In the genomic region with DNA sequence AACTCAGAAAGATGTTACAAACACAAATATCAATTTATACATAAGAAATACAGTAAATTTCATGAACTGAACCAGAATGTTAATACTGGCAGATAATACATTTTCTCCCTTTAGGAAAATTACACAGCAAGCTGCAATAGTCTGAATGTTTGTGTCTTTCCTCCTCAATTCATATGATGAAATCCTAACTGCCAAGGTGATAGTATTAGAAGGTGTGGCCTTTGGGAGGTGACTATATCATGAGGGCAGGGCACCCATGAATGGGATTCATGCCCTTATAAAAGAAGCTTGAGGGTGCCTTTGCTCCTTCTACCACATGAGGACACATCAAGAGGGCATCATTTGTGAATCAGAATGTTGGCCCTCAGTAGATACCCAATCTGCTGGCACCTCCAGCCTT, we compare ENCODE assay signal across 1 cellular context.
TF ChIP-seq lines count a peak whose summit lies in the region.

No MANE protein-coding gene starts in this region.

TF ChIP-seq in GM23338, 12 proteins besides CTCF, POLR2A, EP300 and RAD21 (continued from another document):
- TF ChIP-seq, protein P1, sequence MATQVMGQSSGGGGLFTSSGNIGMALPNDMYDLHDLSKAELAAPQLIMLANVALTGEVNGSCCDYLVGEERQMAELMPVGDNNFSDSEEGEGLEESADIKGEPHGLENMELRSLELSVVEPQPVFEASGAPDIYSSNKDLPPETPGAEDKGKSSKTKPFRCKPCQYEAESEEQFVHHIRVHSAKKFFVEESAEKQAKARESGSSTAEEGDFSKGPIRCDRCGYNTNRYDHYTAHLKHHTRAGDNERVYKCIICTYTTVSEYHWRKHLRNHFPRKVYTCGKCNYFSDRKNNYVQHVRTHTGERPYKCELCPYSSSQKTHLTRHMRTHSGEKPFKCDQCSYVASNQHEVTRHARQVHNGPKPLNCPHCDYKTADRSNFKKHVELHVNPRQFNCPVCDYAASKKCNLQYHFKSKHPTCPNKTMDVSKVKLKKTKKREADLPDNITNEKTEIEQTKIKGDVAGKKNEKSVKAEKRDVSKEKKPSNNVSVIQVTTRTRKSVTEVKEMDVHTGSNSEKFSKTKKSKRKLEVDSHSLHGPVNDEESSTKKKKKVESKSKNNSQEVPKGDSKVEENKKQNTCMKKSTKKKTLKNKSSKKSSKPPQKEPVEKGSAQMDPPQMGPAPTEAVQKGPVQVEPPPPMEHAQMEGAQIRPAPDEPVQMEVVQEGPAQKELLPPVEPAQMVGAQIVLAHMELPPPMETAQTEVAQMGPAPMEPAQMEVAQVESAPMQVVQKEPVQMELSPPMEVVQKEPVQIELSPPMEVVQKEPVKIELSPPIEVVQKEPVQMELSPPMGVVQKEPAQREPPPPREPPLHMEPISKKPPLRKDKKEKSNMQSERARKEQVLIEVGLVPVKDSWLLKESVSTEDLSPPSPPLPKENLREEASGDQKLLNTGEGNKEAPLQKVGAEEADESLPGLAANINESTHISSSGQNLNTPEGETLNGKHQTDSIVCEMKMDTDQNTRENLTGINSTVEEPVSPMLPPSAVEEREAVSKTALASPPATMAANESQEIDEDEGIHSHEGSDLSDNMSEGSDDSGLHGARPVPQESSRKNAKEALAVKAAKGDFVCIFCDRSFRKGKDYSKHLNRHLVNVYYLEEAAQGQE (IDR thresholded peaks at IDR 0.05; ENCODE audit: unreplicated experiment), result no peak
